Comparison of ENCODE assay signal across 11 cellular contexts in genomic region chr7:28808786-28809533, GRCh38.
A peak's percentile ranks its signal among the peaks of the same experiment; 100 is the strongest.
DNase-seq lines count a peak whose midpoint lies in the region; ATAC-seq, FAIRE-seq and TF ChIP-seq lines count a peak whose summit lies in the region.
"Had no signal": no experiment of that assay in that cellular context is flagged by ENCODE, and none has a peak within 500 bp of the region (broad histone marks: within the 10 kb centered on the region; RNA-seq: fewer than 3 reads in every experiment).

No MANE protein-coding gene starts in this region.

- H3K9ac ChIP-seq in OCI-LY3 (ENCODE audit: low read length): peak overlapping the region; percentile 72

- peak; percentile 72 for TF ChIP-seq CTCF in OCI-LY3 (IDR thresholded peaks at IDR 0.05; ENCODE audit: low read depth, low read length)
- TF ChIP-seq CTCF in CD8-positive, alpha-beta T cell (IDR thresholded peaks at IDR 0.05): no peak

- no peaks in the 10 kb centered on the region for H3K79me2 ChIP-seq in OCI-LY3 (ENCODE audit: low read length)

- no peaks in the 10 kb centered on the region for H3K36me3 Mint-ChIP-seq in CD8-positive, alpha-beta T cell
- H3K36me3 Mint-ChIP-seq: T-cell had no signal

- peaks cover 4% of the 10 kb centered on the region for H3K27me3 Mint-ChIP-seq in CD8-positive, alpha-beta T cell (ENCODE audit: low read depth)

- H3K4me1 Mint-ChIP-seq in CD8-positive, alpha-beta T cell (ENCODE audit: low read depth): no peaks in the 10 kb centered on the region
- H3K4me1 Mint-ChIP-seq: T-cell had no signal

- no peaks in the 10 kb centered on the region for H3K36me3 ChIP-seq in OCI-LY3 (replicated peaks; ENCODE audit: low read depth, low read length)
- H3K36me3 ChIP-seq in CD8-positive, alpha-beta T cell (ENCODE audit: insufficient read depth, low read length): no peaks in the 10 kb centered on the region

- POLR2A ChIA-PET in CD8-positive, alpha-beta T cell (lab: Charles Lee): no interaction called here

- intact Hi-C loops in left ventricle myocardium superior (cut with micrococcal nuclease) (no loop called here), Right ventricle myocardium superior (cut with DNase I) (no loop called here)
- intact Hi-C loops in CD8-positive, alpha-beta T cell (cut with DNase I, micrococcal nuclease): no loop called here

- H3K4me3 Mint-ChIP-seq in CD8-positive, alpha-beta T cell: no peak overlapping the region
- H3K4me3 Mint-ChIP-seq: T-cell had no signal

- H3K27me3 ChIP-seq in OCI-LY3 (ENCODE audit: low read depth, low read length): no peaks in the 10 kb centered on the region
- no peaks in the 10 kb centered on the region for H3K27me3 ChIP-seq in CD8-positive, alpha-beta T cell (ENCODE audit: insufficient read depth, low read length)

- H3K9me3 ChIP-seq in OCI-LY3 (ENCODE audit: insufficient read depth, low read length): no peaks in the 10 kb centered on the region
- no peaks in the 10 kb centered on the region for H3K9me3 ChIP-seq in CD8-positive, alpha-beta T cell (ENCODE audit: low read length)

- no peaks in the 10 kb centered on the region for H3K9me3 Mint-ChIP-seq in CD8-positive, alpha-beta T cell
- H3K9me3 Mint-ChIP-seq: T-cell had no signal

- no peak overlapping the region for H3K27ac Mint-ChIP-seq in CD8-positive, alpha-beta T cell
- H3K27ac Mint-ChIP-seq: T-cell had no signal

- peak overlapping the region; percentile 66 for H3K4me3 ChIP-seq in OCI-LY3 (ENCODE audit: low read length)
- H3K4me3 ChIP-seq in CD8-positive, alpha-beta T cell (ENCODE audit: low read depth, low read length): no peak overlapping the region

- peak overlapping the region; percentile 92 for H3K4me2 ChIP-seq in OCI-LY3 (ENCODE audit: low read length)

- H3K4me1 ChIP-seq in OCI-LY3 (ENCODE audit: low read length): peaks cover 37% of the 10 kb centered on the region
- no peaks in the 10 kb centered on the region for H3K4me1 ChIP-seq in CD8-positive, alpha-beta T cell (ENCODE audit: insufficient read depth, low read length)

- ATAC-seq in left ventricle myocardium superior (no peak), Right ventricle myocardium superior (ENCODE audit: poor library complexity) (no peak), HG02885 (IDR thresholded peaks at IDR 0.05; ENCODE audit: poor library complexity, unreplicated experiment) (no peak)
- ATAC-seq in CD8-positive, alpha-beta T cell: no peak
- ATAC-seq: T-cell had no signal

- H3K27ac ChIP-seq in OCI-LY3 (ENCODE audit: low read length): peak overlapping the region; percentile 79
- H3K27ac ChIP-seq in CD8-positive, alpha-beta T cell (ENCODE audit: low read depth, low read length): no peak overlapping the region

- CTCF ChIA-PET in CD8-positive, alpha-beta T cell (lab: Charles Lee): no interaction called here

- H4K20me1 ChIP-seq in OCI-LY3 (ENCODE audit: insufficient read depth, low read length): no peaks in the 10 kb centered on the region

- peak overlapping the region; percentile 52 for H2AFZ ChIP-seq in OCI-LY3 (ENCODE audit: low read depth, low read length)

- DNase-seq in left ventricle myocardium superior (peak; percentile 38), Right ventricle myocardium superior (no peak), germinal center (ENCODE audit: low spot score) (peak; percentile 62), urothelium cell line (ENCODE audit: low spot score) (no peak), T-helper 2 cell (no peak)
- no peak for DNase-seq in CD8-positive, alpha-beta T cell
- DNase-seq: activated T-cell treated with anti-CD3 and anti-CD28 coated beads, Interleukin-2, amount 50 U/mL, for 48 hours; NCI-H2029 treated with DMSO at 0.1 percent for 48 hours had no signal

- peak; percentile 20 for FAIRE-seq in urothelium cell line (lab: Jason Lieb, UNC)

Comparison
In these comparisons a context has a peak if more than half of its experiments do, and no peak if none do; other contexts are left out.
1. DNase-seq: peak in left ventricle myocardium superior (single experiment) and germinal center (single experiment); none in Right ventricle myocardium superior (single experiment), urothelium cell line (single experiment), T-helper 2 cell (0 of 5) and CD8-positive, alpha-beta T cell (0 of 7).